Comparison of ENCODE assay signal across 1 cellular context in the genomic region with DNA sequence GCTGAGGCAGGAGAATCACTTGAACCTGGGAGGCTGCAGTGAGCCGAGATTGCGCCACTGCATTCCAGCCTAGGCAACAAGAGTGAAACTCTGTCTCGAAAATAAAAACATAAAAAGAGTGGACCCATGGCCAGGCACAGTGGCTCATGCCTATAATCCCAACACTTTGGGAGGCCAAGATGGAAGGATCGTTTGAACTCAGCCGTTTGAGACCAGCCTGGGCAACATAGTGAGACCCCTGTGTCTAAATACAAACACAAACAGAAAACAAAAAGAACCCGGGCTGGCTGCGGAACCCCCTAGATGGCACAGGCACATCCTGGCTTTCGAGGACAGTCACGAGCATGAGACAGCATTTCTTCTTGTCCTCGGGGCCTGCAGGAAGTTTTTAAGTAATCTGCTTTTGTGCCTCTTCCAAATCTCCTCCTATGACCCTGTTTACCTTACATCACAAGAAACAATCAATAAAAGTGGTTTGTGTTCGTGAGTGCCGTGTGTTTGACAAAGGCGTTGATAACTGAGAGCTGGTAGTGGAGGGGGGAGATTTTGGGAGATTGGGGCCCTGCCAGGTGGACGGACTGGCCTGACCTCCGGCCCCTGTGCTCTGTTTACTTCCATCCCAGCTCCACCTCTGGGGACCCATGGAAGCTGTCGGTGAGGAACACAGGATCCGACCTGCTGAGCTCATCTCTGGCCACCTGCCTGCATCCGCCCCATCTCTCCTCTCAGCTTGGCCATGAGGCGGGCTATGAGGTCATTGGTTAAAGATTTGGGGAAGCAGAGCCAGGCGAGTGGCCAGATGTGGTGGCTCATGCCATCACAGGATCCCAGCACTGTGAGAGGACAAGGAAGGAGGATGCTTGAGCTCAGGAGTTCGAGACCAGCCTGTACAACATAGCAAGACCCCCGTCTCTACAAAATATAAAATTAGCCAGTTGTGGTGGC.
A peak's percentile ranks its signal among the peaks of the same experiment; 100 is the strongest.
TF ChIP-seq lines count a peak whose summit lies in the region.

No MANE protein-coding gene starts in this region.

TF ChIP-seq in IMR-90, 13 proteins besides CTCF, POLR2A, EP300 and RAD21:
- TF ChIP-seq CHD1 (IDR thresholded peaks at IDR 0.05; ENCODE audit: low read depth, low read length) (no peak), NFE2L2 (IDR thresholded peaks at IDR 0.05; ENCODE audit: low read depth, low read length) (no peak), RCOR1 (IDR thresholded peaks at IDR 0.05; ENCODE audit: insufficient replicate concordance, low read length) (peak; percentile 77), BHLHE40 (IDR thresholded peaks at IDR 0.05; ENCODE audit: low read depth, low read length) (no peak)
